In genomic region chr12:96194901-96195844, GRCh38 we compare ENCODE assay signal across 8 cellular contexts. TPM values are rescaled to one million over a fixed set of nuclear protein-coding genes. Genes with fewer than 3 reads are reported as not detected.
DNase-seq lines count a peak whose midpoint lies in the region; ATAC-seq and TF ChIP-seq lines count a peak whose summit lies in the region.

No MANE protein-coding gene starts in this region.

- H3K9me3 ChIP-seq in subcutaneous abdominal adipose tissue (ENCODE audit: control insufficient read depth in 5 of 5, low read length in 5 of 5) = no peaks in the 10 kb centered on the region

- peak overlapping the region; percentile 97 to 100 for H3K4me3 Mint-ChIP-seq in activated T-cell treated with anti-CD3 and anti-CD28 coated beads, Interleukin-2, amount 50 U/mL, for 72 hours
- peak overlapping the region; percentile 96 for H3K4me3 Mint-ChIP-seq in nephron progenitor cell

- peaks cover 0 to under 1% of the 10 kb centered on the region in 2 donors for H3K9me3 Mint-ChIP-seq in activated T-cell treated with anti-CD3 and anti-CD28 coated beads, Interleukin-2, amount 50 U/mL, for 72 hours
- peaks cover 2% of the 10 kb centered on the region for H3K9me3 Mint-ChIP-seq in nephron progenitor cell

- DNase-seq in AG08396 (ENCODE audit: low spot score) (peak; percentile 79), fibroblast of mammary gland (ENCODE audit: low read depth) (peak; percentile 92), nephron progenitor cell (peak; percentile 54)
- peak; percentile 71 to 83 for DNase-seq in activated T-cell treated with anti-CD3 and anti-CD28 coated beads, Interleukin-2, amount 50 U/mL, for 72 hours

- H3K36me3 ChIP-seq in subcutaneous abdominal adipose tissue (ENCODE audit: control insufficient read depth in 5 of 5, insufficient read depth in 5 of 5, low read length in 5 of 5) = no peaks in the 10 kb centered on the region

- peaks cover 5 to 46% (median 25%) of the 10 kb centered on the region in 5 donors for H3K4me1 ChIP-seq in subcutaneous abdominal adipose tissue (ENCODE audit: control insufficient read depth in 5 of 5, insufficient read depth in 5 of 5, low read length in 5 of 5)

- peak overlapping the region; percentile 91 for H3K27ac ChIP-seq in subcutaneous abdominal adipose tissue (ENCODE audit: low read depth, low read length)

- no peaks in the 10 kb centered on the region for H3K27me3 Mint-ChIP-seq in activated T-cell treated with anti-CD3 and anti-CD28 coated beads, Interleukin-2, amount 50 U/mL, for 72 hours (ENCODE audit: low read depth)
- H3K27me3 Mint-ChIP-seq in nephron progenitor cell (ENCODE audit: low read depth, poor library complexity) = no peaks in the 10 kb centered on the region

- H3K27ac Mint-ChIP-seq in activated T-cell treated with anti-CD3 and anti-CD28 coated beads, Interleukin-2, amount 50 U/mL, for 72 hours = peak overlapping the region; percentile 100
- H3K27ac Mint-ChIP-seq in nephron progenitor cell = peak overlapping the region; percentile 95

- peak overlapping the region in 4 of 5 donors; percentile 63 to 94 (median 82) for H3K9ac ChIP-seq in subcutaneous abdominal adipose tissue (ENCODE audit: low read length in 5 of 5)

- H3K4me3 ChIP-seq in fibroblast of mammary gland (ENCODE audit: control insufficient read depth, low read depth, low read length) = peak overlapping the region; percentile 65
- peak overlapping the region; percentile 84 to 98 (median 85) for H3K4me3 ChIP-seq in subcutaneous abdominal adipose tissue (ENCODE audit: low read depth in 1 of 5, low read length in 5 of 5)

- peaks cover 67% of the 10 kb centered on the region for H3K4me1 Mint-ChIP-seq in activated T-cell treated with anti-CD3 and anti-CD28 coated beads, Interleukin-2, amount 50 U/mL, for 72 hours (ENCODE audit: low read depth)
- H3K4me1 Mint-ChIP-seq in nephron progenitor cell = peaks cover 42% of the 10 kb centered on the region

- TF ChIP-seq CTCF in fibroblast of mammary gland (conservative IDR thresholded peaks at IDR 0.05; ENCODE audit: control insufficient read depth, insufficient read depth, low read depth, low read length) (no peak), nephron progenitor cell (IDR thresholded peaks at IDR 0.05) (no peak)

- peaks cover 6 to 10% of the 10 kb centered on the region in 2 donors for H3K36me3 Mint-ChIP-seq in activated T-cell treated with anti-CD3 and anti-CD28 coated beads, Interleukin-2, amount 50 U/mL, for 72 hours (ENCODE audit: insufficient read depth in 2 of 2)
- no peaks in the 10 kb centered on the region for H3K36me3 Mint-ChIP-seq in nephron progenitor cell (ENCODE audit: low read depth)

- no peaks in the 10 kb centered on the region for H3K27me3 ChIP-seq in subcutaneous abdominal adipose tissue (ENCODE audit: control insufficient read depth in 5 of 5, insufficient read depth in 4 of 5, low read length in 5 of 5)

- peak; percentile 91 for ATAC-seq in GM18870 (IDR thresholded peaks at IDR 0.05; ENCODE audit: unreplicated experiment)
- ATAC-seq in HG03097 (IDR thresholded peaks at IDR 0.05; ENCODE audit: low FRiP score, unreplicated experiment) = peak; percentile 80
- peak; percentile 77 to 78 for ATAC-seq in activated T-cell treated with anti-CD3 and anti-CD28 coated beads, Interleukin-2, amount 50 U/mL, for 72 hours (replicated peaks in 1 of 2)

TF ChIP-seq in PFSK-1, 5 proteins besides CTCF, POLR2A, EP300 and RAD21:
- TF ChIP-seq SIN3A (IDR thresholded peaks at IDR 0.05; ENCODE audit: borderline replicate concordance, insufficient read depth, low read length) (no peak; the same call in 1 of the 2 replicates), TAF1 (IDR thresholded peaks at IDR 0.05; ENCODE audit: borderline replicate concordance, insufficient read depth, low read length) (peak; percentile 30; the same call in 1 of the 2 replicates)

RNA-seq across cellular contexts. Expression of gene ELK3, which starts 1.0 kb away (rescaled TPM):
- 41.7 TPM for polyA plus RNA-seq in PFSK-1 (2012; ENCODE audit: insufficient read length, low read depth)
- total RNA-seq in activated T-cell treated with anti-CD3 and anti-CD28 coated beads, Interleukin-2, amount 50 U/mL, for 72 hours = 10 to 100 TPM; 31.2 to 34.9 TPM

Comparison
In these comparisons a context has a peak if more than half of its experiments do, and no peak if none do; other contexts are left out.
1. Peak in every context shown above with its lines: DNase-seq, ATAC-seq, H3K4me3 ChIP-seq and H3K27ac ChIP-seq.